ENCODE assay signal across 1 cellular context in the genomic region with DNA sequence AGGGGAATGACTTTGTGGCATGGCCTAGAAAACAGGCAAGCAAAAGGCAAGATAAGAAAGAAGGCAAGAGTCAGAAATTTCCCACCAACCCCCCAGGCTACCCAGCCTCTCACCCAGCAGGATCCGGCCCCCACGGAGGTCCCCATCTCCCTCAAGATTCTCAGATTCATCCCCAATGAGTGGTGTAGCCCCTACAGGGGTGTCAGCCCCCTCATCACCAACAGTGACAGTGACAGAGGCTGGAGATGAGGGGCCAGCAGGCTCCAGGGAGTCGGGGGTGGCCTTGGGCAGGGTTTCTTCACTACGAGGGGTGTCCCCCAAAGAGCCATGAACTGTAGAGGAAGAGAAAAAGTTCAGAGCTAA.
TF ChIP-seq lines count a peak whose summit lies in the region.

No MANE protein-coding gene starts in this region.

TF ChIP-seq in HCT116, 20 proteins besides CTCF, POLR2A, EP300 and RAD21 (continued from another document):
- TF ChIP-seq, protein P1, sequence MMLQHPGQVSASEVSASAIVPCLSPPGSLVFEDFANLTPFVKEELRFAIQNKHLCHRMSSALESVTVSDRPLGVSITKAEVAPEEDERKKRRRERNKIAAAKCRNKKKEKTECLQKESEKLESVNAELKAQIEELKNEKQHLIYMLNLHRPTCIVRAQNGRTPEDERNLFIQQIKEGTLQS (IDR thresholded peaks at IDR 0.05) = no peak
